10 cellular contexts compared by ENCODE assay signal in genomic region chr16:1330931-1331711, GRCh38. TPM values are rescaled to one million over a fixed set of nuclear protein-coding genes. Genes with fewer than 3 reads are reported as not detected.
A peak's percentile ranks its signal among the peaks of the same experiment; 100 is the strongest.
DNase-seq lines count a peak whose midpoint lies in the region; ATAC-seq and TF ChIP-seq lines count a peak whose summit lies in the region.
"Had no signal": no experiment of that assay in that cellular context is flagged by ENCODE, and none has a peak within 500 bp of the region (broad histone marks: within the 10 kb centered on the region; RNA-seq: fewer than 3 reads in every experiment).

No MANE protein-coding gene starts in this region.

- H3K9me3 ChIP-seq in ectodermal cell (ENCODE audit: control insufficient read depth, low read length): no peaks in the 10 kb centered on the region

- H3K27ac ChIP-seq in ACC112 (ENCODE audit: low read depth, low read length) (no peak overlapping the region), ectodermal cell (ENCODE audit: insufficient read depth, low read depth, low read length, poor library complexity, severe bottlenecking) (no peak overlapping the region)

- H3K4me3 ChIP-seq in ACC112 (ENCODE audit: low read depth, low read length) (peak overlapping the region; percentile 29; the same call in 1 of the 2 replicates), ectodermal cell (ENCODE audit: insufficient read depth, low read depth, low read length) (peak overlapping the region; percentile 13)

- H3K9me3 Mint-ChIP-seq in nephron: no peaks in the 10 kb centered on the region

- no peak for TF ChIP-seq CTCF in nephron (IDR thresholded peaks at IDR 0.05; ENCODE audit: unreplicated experiment in 3 of 3)

- peak overlapping the region in 2 of 3 experiments; percentile 21 to 26 for H3K4me3 Mint-ChIP-seq in nephron

- DNase-seq in NCI-H524 (lab: John Stamatoyannopoulos, UW) (no peak), NCI-H1436 (lab: John Stamatoyannopoulos, UW) (no peak), posterior vena cava (ENCODE audit: low spot score) (no peak)
- DNase-seq: activated CD8-positive, alpha-beta memory T cell treated with anti-CD3 and anti-CD28 coated beads, Interleukin-2, amount 50 U/mL, for 4 hours had no signal

- ATAC-seq in HG03175 (IDR thresholded peaks at IDR 0.05; ENCODE audit: unreplicated experiment) (peak; percentile 5), HG03039 (IDR thresholded peaks at IDR 0.05; ENCODE audit: unreplicated experiment) (no peak)

- no peaks in the 10 kb centered on the region for H3K79me2 ChIP-seq in ACC112 (ENCODE audit: control insufficient read depth, insufficient read depth, low read length, unreplicated experiment)

- peaks cover 57% of the 10 kb centered on the region for H3K27me3 Mint-ChIP-seq in nephron (ENCODE audit: low read depth)

- H3K36me3 Mint-ChIP-seq in nephron (ENCODE audit: low read depth): peaks cover 3% of the 10 kb centered on the region

- intact Hi-C loops in posterior vena cava (cut with DNase I): no loop called here

- peaks cover 11% of the 10 kb centered on the region for H3K4me1 ChIP-seq in ACC112 (ENCODE audit: control insufficient read depth, insufficient read depth, low read length, unreplicated experiment)
- peaks cover 27% of the 10 kb centered on the region for H3K4me1 ChIP-seq in ectodermal cell (ENCODE audit: control insufficient read depth, insufficient read depth, low read length)

- no peak overlapping the region for H2AFZ ChIP-seq in ACC112 (ENCODE audit: low read length, unreplicated experiment)

- H3K4me1 Mint-ChIP-seq in nephron: no peaks in the 10 kb centered on the region

- H3K36me3 ChIP-seq in ACC112 (ENCODE audit: insufficient read depth, low read length): no peaks in the 10 kb centered on the region
- H3K36me3 ChIP-seq in ectodermal cell (ENCODE audit: control insufficient read depth, insufficient read depth, low read length): no peaks in the 10 kb centered on the region

- WGBS in ectodermal cell, 2 experiments: 66 to 68% methylated on average over 22 of the region's 22 CpGs

- H3K27ac Mint-ChIP-seq in nephron: no peak overlapping the region

- H3K27me3 ChIP-seq in ACC112 (ENCODE audit: insufficient read depth, low read length): peaks cover 54% of the 10 kb centered on the region
- peaks cover 59% of the 10 kb centered on the region for H3K27me3 ChIP-seq in ectodermal cell (ENCODE audit: control insufficient read depth, insufficient read depth, low read length, poor library complexity, severe bottlenecking)

RNA-seq across cellular contexts. Expression of gene BAIAP3, which starts 2.3 kb away (rescaled TPM):
- polyA plus RNA-seq in ectodermal cell (2013, experiment 1 of 4): 4.6 TPM
- 6.2 TPM for polyA plus RNA-seq in ectodermal cell (2013, experiment 2 of 4)
- 6.1 TPM for polyA plus RNA-seq in ectodermal cell (2013, experiment 3 of 4)
- polyA plus RNA-seq in ectodermal cell (2013, experiment 4 of 4): 8.9 TPM
- total RNA-seq in posterior vena cava: under 1 TPM; 0.24 to 0.56 TPM
- polyA plus RNA-seq: keratinocyte had no signal

RNA-seq across cellular contexts. Expression of gene TSR3, which starts 20.6 kb away (rescaled TPM):
- polyA plus RNA-seq in ectodermal cell (2013, experiment 1 of 4): 48.1 TPM
- 47.3 TPM for polyA plus RNA-seq in ectodermal cell (2013, experiment 2 of 4)
- 46.4 TPM for polyA plus RNA-seq in ectodermal cell (2013, experiment 3 of 4)
- polyA plus RNA-seq in ectodermal cell (2013, experiment 4 of 4): 49.2 TPM
- total RNA-seq in posterior vena cava: 10 to 100 TPM; 40.4 to 40.7 TPM

RNA-seq across cellular contexts. Expression of gene GNPTG, which starts 20.6 kb away (rescaled TPM):
- polyA plus RNA-seq in ectodermal cell (2013, experiment 1 of 4): 34.7 TPM
- polyA plus RNA-seq in ectodermal cell (2013, experiment 2 of 4): 34.0 TPM
- polyA plus RNA-seq in ectodermal cell (2013, experiment 3 of 4): 23.3 TPM
- polyA plus RNA-seq in ectodermal cell (2013, experiment 4 of 4): 30.5 TPM
- total RNA-seq in posterior vena cava: 10 to 100 TPM; 48.4 to 55.6 TPM

RNA-seq across cellular contexts. Expression of gene UBE2I, which starts 21.7 kb away (rescaled TPM):
- 274 TPM for polyA plus RNA-seq in ectodermal cell (2013, experiment 1 of 4)
- polyA plus RNA-seq in ectodermal cell (2013, experiment 2 of 4): 281 TPM
- polyA plus RNA-seq in ectodermal cell (2013, experiment 3 of 4): 208 TPM
- polyA plus RNA-seq in ectodermal cell (2013, experiment 4 of 4): 220 TPM
- total RNA-seq in posterior vena cava: 10 to 100 TPM; 68.0 to 68.4 TPM
